ENCODE assay signal across 23 cellular contexts in the genomic region with DNA sequence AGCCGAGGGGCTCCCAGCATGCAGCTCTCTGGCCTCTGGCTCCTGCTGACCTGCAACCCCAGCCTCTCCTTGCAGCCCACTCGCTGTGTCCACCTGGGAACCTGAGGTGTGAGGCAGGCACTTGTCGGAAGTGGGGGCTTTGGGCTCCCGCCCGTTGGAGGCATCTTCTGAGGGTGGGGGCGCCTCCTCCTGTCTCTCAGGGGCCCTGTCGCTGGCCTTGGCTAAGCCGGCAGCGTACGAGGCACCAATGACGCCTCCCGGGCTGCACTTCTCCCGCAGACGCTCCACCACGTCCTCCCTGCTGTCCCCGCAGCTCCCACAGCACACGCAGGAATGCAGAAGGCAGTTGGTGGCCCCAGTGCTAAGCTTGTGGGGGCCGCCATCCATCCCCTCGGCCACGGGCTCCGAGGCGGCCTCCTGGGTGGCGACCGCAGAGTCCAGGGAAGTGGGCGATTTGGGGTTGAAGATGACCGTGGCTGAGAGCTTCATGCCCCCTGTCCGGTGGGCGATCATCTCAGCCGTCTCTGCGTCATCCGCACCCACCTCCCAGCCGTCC. TPM values are rescaled to one million over a fixed set of nuclear protein-coding genes. Genes with fewer than 3 reads are reported as not detected.
DNase-seq lines count a peak whose midpoint lies in the region; ATAC-seq, FAIRE-seq and TF ChIP-seq lines count a peak whose summit lies in the region.
"Had no signal": no experiment of that assay in that cellular context is flagged by ENCODE, and none has a peak within 500 bp of the region (broad histone marks: within the 10 kb centered on the region; RNA-seq: fewer than 3 reads in every experiment).

No MANE protein-coding gene starts in this region.

- no peak overlapping the region for H2AFZ ChIP-seq in mesenchymal stem cell (ENCODE audit: low read depth, low read length)

- H3K27ac ChIP-seq in mesenchymal stem cell (ENCODE audit: low read length, poor library complexity, severe bottlenecking) (no peak overlapping the region), vagina (no peak overlapping the region), lower lobe of right lung (no peak overlapping the region), small intestine (ENCODE audit: low read depth in 1 of 2, low read length in 1 of 2) (no peak overlapping the region)
- H3K27ac ChIP-seq: C4-2B had no signal

- no peak overlapping the region for H2AK5ac ChIP-seq in mesenchymal stem cell (ENCODE audit: low read length, severe bottlenecking)

- H3K27me3 ChIP-seq in mesenchymal stem cell (ENCODE audit: control insufficient read depth in 1 of 2, insufficient read depth in 1 of 2, low read length in 2 of 2) (no peaks in the 10 kb centered on the region), vagina (no peaks in the 10 kb centered on the region), lower lobe of right lung (ENCODE audit: low read depth) (no peaks in the 10 kb centered on the region), small intestine (ENCODE audit: control insufficient read depth in 2 of 2, insufficient read depth in 2 of 2, low read length in 2 of 2) (no peaks in the 10 kb centered on the region)

- H3K14ac ChIP-seq in mesenchymal stem cell (ENCODE audit: low read length in 2 of 2), result no peak overlapping the region

- H4K8ac ChIP-seq in mesenchymal stem cell (ENCODE audit: low read length), result no peak overlapping the region

- FAIRE-seq in small intestine (lab: Jason Lieb, UNC), result no peak
- FAIRE-seq: D721Med had no signal

- no peak for TF ChIP-seq POLR2A in vagina (IDR thresholded peaks at IDR 0.05)

- peak overlapping the region; percentile 53 for H4K91ac ChIP-seq in mesenchymal stem cell (ENCODE audit: low read length)

- H3K9me3 ChIP-seq in mesenchymal stem cell (ENCODE audit: control insufficient read depth, low read length) (peaks cover 12% of the 10 kb centered on the region), vagina (no peaks in the 10 kb centered on the region), lower lobe of right lung (no peaks in the 10 kb centered on the region), small intestine (ENCODE audit: control insufficient read depth, low read depth) (no peaks in the 10 kb centered on the region)

- H3K4me2 ChIP-seq in mesenchymal stem cell (ENCODE audit: low read length, poor library complexity, severe bottlenecking), result no peak overlapping the region

- H3K9ac ChIP-seq in mesenchymal stem cell (ENCODE audit: low read length), result no peak overlapping the region

- H2BK120ac ChIP-seq in mesenchymal stem cell (ENCODE audit: low read depth, low read length), result no peak overlapping the region

- peak; percentile 7 for ATAC-seq in esophagus mucosa
- ATAC-seq in lower lobe of right lung, result no peak
- ATAC-seq: Panc1 had no signal

- no peak overlapping the region for H3K4me3 ChIP-seq in mesenchymal stem cell (ENCODE audit: insufficient read depth in 1 of 2, low read depth in 1 of 2, low read length in 2 of 2)
- no peak overlapping the region for H3K4me3 ChIP-seq in vagina
- no peak overlapping the region for H3K4me3 ChIP-seq in lower lobe of right lung
- H3K4me3 ChIP-seq in small intestine (ENCODE audit: low read depth in 1 of 2, low read length in 2 of 2), result no peak overlapping the region

- intact Hi-C loops in vagina (cut with DNase I), result no loop called here
- intact Hi-C loops in lower lobe of right lung (cut with DNase I), result no loop called here

- peak; percentile 46 for DNase-seq in activated effector memory CD4-positive, alpha-beta T cell treated with anti-CD3 and anti-CD28 coated beads, Interleukin-2, amount 50 U/mL, for 16 hours
- DNase-seq in activated effector memory CD4-positive, alpha-beta T cell treated with Interleukin-2 at 50 U/mL for 16 hours, result no peak
- no peak for DNase-seq in mesenchymal stem cell
- DNase-seq in vagina (ENCODE audit: extremely low spot score in 2 of 2), result peak; percentile 74 to 90
- no peak for DNase-seq in AML-193 (lab: John Stamatoyannopoulos, UW)
- no peak for DNase-seq in lower lobe of right lung
- no peak for DNase-seq in small intestine
- DNase-seq: 8988T; EL; GF-D8; HCEC 1CT; Karpas-422; MV-4-11; NCI-H1105 treated with DMSO at 0.1 percent for 48 hours; NCI-H2029 treated with DMSO at 0.1 percent for 48 hours; NCI-H2171; NCI-H524; NCI-H774; NK-92 treated with Interleukin-12 subunit alpha and Interleukin-12 subunit beta, amount 100 ng/mL, for 24 hours had no signal

- no peak overlapping the region for H3K18ac ChIP-seq in mesenchymal stem cell (ENCODE audit: low read depth in 1 of 2, low read length in 2 of 2)

- H3K79me1 ChIP-seq in mesenchymal stem cell (replicated peaks; ENCODE audit: low read length, poor library complexity, severe bottlenecking), result peaks cover 10% of the 10 kb centered on the region

- H2BK12ac ChIP-seq in mesenchymal stem cell (ENCODE audit: low read length in 2 of 2), result no peak overlapping the region

- 93% methylated on average over 32 of the region's 32 CpGs for WGBS in mesenchymal stem cell
- WGBS in small intestine, 3 donors, result 91 to 94% (median 93%) methylated on average over 26 to 32 of the region's 32 CpGs

- no peak overlapping the region for H2BK5ac ChIP-seq in mesenchymal stem cell (ENCODE audit: low read depth, low read length, poor library complexity, severe bottlenecking)

- no peak overlapping the region for H3K4ac ChIP-seq in mesenchymal stem cell (ENCODE audit: low read depth in 1 of 2, low read length in 2 of 2)

- peaks cover 11% of the 10 kb centered on the region for H3K4me1 ChIP-seq in mesenchymal stem cell (ENCODE audit: control insufficient read depth, insufficient read depth, low read depth, low read length)
- no peaks in the 10 kb centered on the region for H3K4me1 ChIP-seq in vagina
- H3K4me1 ChIP-seq in lower lobe of right lung, result no peaks in the 10 kb centered on the region
- no peaks in the 10 kb centered on the region for H3K4me1 ChIP-seq in small intestine (ENCODE audit: control insufficient read depth in 2 of 2, insufficient read depth in 1 of 2, low read depth in 1 of 2, low read length in 1 of 2)

- H2BK15ac ChIP-seq in mesenchymal stem cell (ENCODE audit: low read depth, poor library complexity, severe bottlenecking), result no peak overlapping the region

- peaks cover 0 to 54% of the 10 kb centered on the region in 2 experiments for H3K36me3 ChIP-seq in mesenchymal stem cell (ENCODE audit: control insufficient read depth in 1 of 2, insufficient read depth in 2 of 2, low read depth in 1 of 2, low read length in 2 of 2)
- H3K36me3 ChIP-seq in vagina, result no peaks in the 10 kb centered on the region
- no peaks in the 10 kb centered on the region for H3K36me3 ChIP-seq in lower lobe of right lung
- H3K36me3 ChIP-seq in small intestine (ENCODE audit: control insufficient read depth in 2 of 2, insufficient read depth in 2 of 2, low read length in 2 of 2), result no peaks in the 10 kb centered on the region

- H3K23ac ChIP-seq in mesenchymal stem cell (ENCODE audit: low read length in 2 of 2), result no peak overlapping the region

- no peak for TF ChIP-seq CTCF in vagina (IDR thresholded peaks at IDR 0.05)
- TF ChIP-seq CTCF in lower lobe of right lung (IDR thresholded peaks at IDR 0.05), result no peak

RNA-seq across cellular contexts. Expression of a gene that starts 42.5 kb away (rescaled TPM):
- 21.1 TPM for total RNA-seq in esophagus mucosa
- 61.3 TPM for polyA plus RNA-seq in mesenchymal stem cell (2013, experiment 1 of 2)
- polyA plus RNA-seq in mesenchymal stem cell (2013, experiment 2 of 2), result 61.0 TPM
- 27.5 TPM for total RNA-seq in vagina
- total RNA-seq in lower lobe of right lung, result 74.3 TPM
- polyA plus RNA-seq in small intestine, result 10 to 100 TPM; 24.0 to 33.9 (median 31.5) TPM

Comparison
In these comparisons a context has a peak if more than half of its experiments do, and no peak if none do; other contexts are left out.
1. DNase-seq: peak in activated effector memory CD4-positive, alpha-beta T cell treated with anti-CD3 and anti-CD28 coated beads, Interleukin-2, amount 50 U/mL, for 16 hours (single experiment) and vagina (2 of 2); none in activated effector memory CD4-positive, alpha-beta T cell treated with Interleukin-2 at 50 U/mL for 16 hours (single experiment), mesenchymal stem cell (single experiment), AML-193 (0 of 2), lower lobe of right lung (single experiment) and small intestine (single experiment).